3 cellular contexts compared by ENCODE assay signal in genomic region chr12:4355843-4356327, GRCh38.
A peak's percentile ranks its signal among the peaks of the same experiment; 100 is the strongest.
TF ChIP-seq lines count a peak whose summit lies in the region.

No MANE protein-coding gene starts in this region.

TF ChIP-seq in IMR-90, 13 proteins besides CTCF, POLR2A, EP300 and RAD21:
- TF ChIP-seq MXI1 (IDR thresholded peaks at IDR 0.05; ENCODE audit: borderline replicate concordance, low read depth, low read length): no peak
- no peak for TF ChIP-seq USF2 (IDR thresholded peaks at IDR 0.05; ENCODE audit: low read depth, low read length)
- no peak for TF ChIP-seq BHLHE40 (IDR thresholded peaks at IDR 0.05; ENCODE audit: low read depth, low read length)
- TF ChIP-seq MAFK (IDR thresholded peaks at IDR 0.05; ENCODE audit: low read depth, low read length): no peak
- TF ChIP-seq CEBPB (IDR thresholded peaks at IDR 0.05; ENCODE audit: low read depth, low read length): no peak
- no peak for TF ChIP-seq SMC3 (IDR thresholded peaks at IDR 0.05; ENCODE audit: low read depth, low read length)
- no peak for TF ChIP-seq RFX5 (IDR thresholded peaks at IDR 0.05; ENCODE audit: low read depth, low read length)
- TF ChIP-seq RCOR1 (IDR thresholded peaks at IDR 0.05; ENCODE audit: insufficient replicate concordance, low read length): no peak
- no peak for TF ChIP-seq NFE2L2 (IDR thresholded peaks at IDR 0.05; ENCODE audit: low read depth, low read length)
- no peak for TF ChIP-seq ELK1 (IDR thresholded peaks at IDR 0.05; ENCODE audit: borderline replicate concordance, low read depth, low read length)
- TF ChIP-seq CHD1 (IDR thresholded peaks at IDR 0.05; ENCODE audit: low read depth, low read length): no peak
- TF ChIP-seq FOS (IDR thresholded peaks at IDR 0.05; ENCODE audit: low read depth, low read length): no peak
- no peak for TF ChIP-seq MAZ (IDR thresholded peaks at IDR 0.05; ENCODE audit: borderline replicate concordance, low read depth, low read length)

TF ChIP-seq in WTC11, 78 proteins besides CTCF, POLR2A, EP300 and RAD21:
- 0 out of 2 replicates have a peak, but pooled peaks have one; percentile 41 for TF ChIP-seq ZNF532 (CRISPR knock-in tag; IDR thresholded peaks at IDR 0.05; ENCODE audit: borderline replicate concordance)
- TF ChIP-seq FOXP4 (CRISPR knock-in tag; IDR thresholded peaks at IDR 0.05): no peak
- 0 out of 2 replicates have a peak, but pooled peaks have one; percentile 71 for TF ChIP-seq EMX1 (CRISPR knock-in tag; IDR thresholded peaks at IDR 0.05)
- peak; percentile 55; the same call in 1 of the 2 replicates for TF ChIP-seq ZNF671 (CRISPR knock-in tag; IDR thresholded peaks at IDR 0.05)
- 0 out of 2 replicates have a peak, but pooled peaks have one; percentile 46 for TF ChIP-seq ZSCAN18 (CRISPR knock-in tag; IDR thresholded peaks at IDR 0.05)
- peak; percentile 56; the same call in 1 of the 2 replicates for TF ChIP-seq ERG (CRISPR knock-in tag; IDR thresholded peaks at IDR 0.05)
- TF ChIP-seq E2F1 (CRISPR knock-in tag; IDR thresholded peaks at IDR 0.05): no peak
- TF ChIP-seq PRRX2 (CRISPR knock-in tag; IDR thresholded peaks at IDR 0.05): peak; percentile 89; the same call in 1 of the 2 replicates

TF ChIP-seq in endothelial cell of umbilical vein, 7 proteins besides CTCF, POLR2A, EP300 and RAD21:
- TF ChIP-seq MAX (IDR thresholded peaks at IDR 0.05; ENCODE audit: insufficient read depth, insufficient read length) (no peak), EZH2 (IDR thresholded peaks at IDR 0.05; ENCODE audit: borderline replicate concordance, low read depth, low read length, severe bottlenecking) (no peak), JUN (IDR thresholded peaks at IDR 0.05; ENCODE audit: borderline replicate concordance, insufficient read depth, insufficient read length, low read depth) (no peak), FOS (IDR thresholded peaks at IDR 0.05; ENCODE audit: borderline replicate concordance, insufficient read depth, low read length) (no peak), MYC (IDR thresholded peaks at IDR 0.05; ENCODE audit: low read depth, low read length) (no peak), GATA2 (IDR thresholded peaks at IDR 0.05; ENCODE audit: insufficient read depth, insufficient read length, low read depth, low read length) (no peak), POLR2AphosphoS5 (IDR thresholded peaks at IDR 0.05; ENCODE audit: insufficient read depth, low read depth, low read length) (no peak)
